In the genomic region with DNA sequence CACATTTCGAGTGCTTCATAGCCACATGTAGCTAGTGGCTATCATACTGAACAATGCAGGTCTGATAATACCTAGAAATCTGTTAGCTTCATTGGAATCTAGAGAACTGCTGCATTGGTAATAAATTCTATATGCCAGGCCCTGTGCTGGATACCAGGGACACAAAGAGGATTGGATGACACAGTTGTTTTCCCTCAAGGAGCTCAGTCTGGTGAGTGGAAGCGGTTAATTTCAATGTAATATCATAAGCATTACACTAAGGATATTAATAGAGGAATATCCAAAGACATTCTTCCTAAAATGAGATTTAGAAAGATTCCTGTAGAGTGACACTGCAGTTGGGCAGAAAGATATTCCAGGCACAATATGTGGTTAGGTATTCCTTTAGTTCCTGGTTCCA, we compare ENCODE assay signal across 24 cellular contexts.
"Had no signal": no experiment of that assay in that cellular context is flagged by ENCODE, and none has a peak within 500 bp of the region (broad histone marks: within the 10 kb centered on the region; RNA-seq: fewer than 3 reads in every experiment).

No MANE protein-coding gene starts in this region.

- H3K4me3 ChIP-seq: hepatocyte, sigmoid colon, stomach, thyroid gland, upper lobe of left lung had no signal

- H3K36me3 ChIP-seq: brain microvascular endothelial cell, sigmoid colon, stomach, thyroid gland, upper lobe of left lung had no signal

- H3K79me2 ChIP-seq: hepatocyte had no signal

- H3K4me1 ChIP-seq: foreskin keratinocyte, sigmoid colon, upper lobe of left lung had no signal

- H3K9me3 ChIP-seq: sigmoid colon, stomach, thyroid gland, upper lobe of left lung had no signal

- H2AFZ ChIP-seq: hepatocyte had no signal

- H3K27ac ChIP-seq: brain microvascular endothelial cell, foreskin keratinocyte, hepatocyte, stomach, upper lobe of left lung had no signal

- H3K4me2 ChIP-seq: hepatocyte had no signal

- DNase-seq: activated CD4-positive, alpha-beta memory T cell treated with anti-CD3 and anti-CD28 coated beads for 36 hours; activated CD8-positive, alpha-beta memory T cell treated with anti-CD3 and anti-CD28 coated beads, Interleukin-2, amount 50 U/mL, for 4 hours; activated gamma-delta T cell treated with Interleukin-2 at 50 U/mL for 16 hours; activated naive CD4-positive, alpha-beta T cell treated with anti-CD3 and anti-CD28 coated beads, Interleukin-2, amount 50 U/mL, for 16 hours; activated T-cell treated with anti-CD3 and anti-CD28 coated beads, Interleukin-2, amount 50 U/mL, for 1 hour; amniotic stem cell; brain microvascular endothelial cell; endodermal cell; foreskin keratinocyte; islet precursor cell; midbrain; natural killer cell; posterior cingulate gyrus; sigmoid colon; stimulated activated CD4-positive, alpha-beta T cell treated with anti-CD3 and anti-CD28 coated beads, Interleukin-15, amount 100 ng/mL, for 24 hours; stimulated activated CD4-positive, alpha-beta T cell treated with anti-CD3 and anti-CD28 coated beads, Interleukin-2, amount 100 ng/mL, for 24 hours; stimulated activated naive B cell treated with anti-CD40 and anti-IgM and Interleukin-4, amounts not matched to agents 10 μg/mL and 1 μg/mL and 100 μg/mL, for 72 hours; stomach; T-helper 1 cell; thyroid gland; upper lobe of left lung had no signal

- ATAC-seq: activated T-helper 17 cell treated with anti-CD3 and anti-CD28 coated beads, Interleukin-2, amount 50 U/mL, for 72 hours; esophagus mucosa; foreskin keratinocyte; natural killer cell; stimulated activated naive B cell treated with anti-CD40 and anti-IgM and Interleukin-4, amounts not matched to agents 10 μg/mL and 1 μg/mL and 100 μg/mL, for 72 hours had no signal

- H3K27me3 ChIP-seq: brain microvascular endothelial cell, foreskin keratinocyte, hepatocyte, sigmoid colon, stomach, thyroid gland, upper lobe of left lung had no signal
